ENCODE assay signal across 21 cellular contexts in the genomic region with DNA sequence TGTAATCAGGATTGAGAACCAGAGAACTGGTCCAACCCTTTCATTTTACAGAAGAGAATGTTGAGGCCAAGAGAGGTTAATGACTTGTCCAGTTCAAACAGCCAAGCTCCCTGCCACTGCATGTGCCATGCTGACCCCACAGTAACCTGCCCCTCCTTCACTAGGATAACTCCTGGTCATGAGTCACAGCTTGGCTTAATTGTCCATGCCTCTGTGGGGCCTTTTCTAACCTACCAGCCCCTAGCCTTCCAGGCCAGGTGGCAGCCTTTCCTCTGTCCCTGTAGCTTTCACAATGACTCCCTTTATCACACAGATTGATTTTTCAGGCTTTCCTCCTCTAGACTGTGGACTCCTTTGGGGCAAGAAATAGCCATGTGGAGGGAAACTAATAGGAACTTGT.
A peak's percentile ranks its signal among the peaks of the same experiment; 100 is the strongest.
DNase-seq lines count a peak whose midpoint lies in the region; ATAC-seq, FAIRE-seq and TF ChIP-seq lines count a peak whose summit lies in the region.
"Had no signal": no experiment of that assay in that cellular context is flagged by ENCODE, and none has a peak within 500 bp of the region (broad histone marks: within the 10 kb centered on the region; RNA-seq: fewer than 3 reads in every experiment).

No MANE protein-coding gene starts in this region.

- no peak overlapping the region for H2BK12ac ChIP-seq in H1 (ENCODE audit: low read depth, low read length)

- no peak overlapping the region for H3K14ac ChIP-seq in H1 (ENCODE audit: insufficient read length)

- peak overlapping the region; percentile 6 for H4K91ac ChIP-seq in H1 (replicated peaks; ENCODE audit: insufficient read length, low read length)

- intact Hi-C loops in Calu3 (cut with micrococcal nuclease; ENCODE audit: unreplicated experiment): loop anchor here (5.0 kb wide), 1 partner anchor 73 kb away; no protein-coding TSS in a partner anchor

- H3K4me3 ChIP-seq in MG63 (no peak overlapping the region), H1 (ENCODE audit: extremely low read depth in 1 of 4, insufficient read depth in 2 of 4, low read depth in 3 of 4, low read length in 4 of 4) (no peak overlapping the region)

- no peaks in the 10 kb centered on the region for H3K79me1 ChIP-seq in H1 (ENCODE audit: low read depth, low read length)

- H3K9ac ChIP-seq in H1 (replicated peaks in 1 of 4; ENCODE audit: extremely low read depth in 1 of 4, low read depth in 3 of 4, low read length in 3 of 4): no peak overlapping the region
- H3K9ac ChIP-seq: parathyroid adenoma, SK-N-SH had no signal

- POLR2A ChIA-PET in H1 (lab: Charles Lee; ENCODE audit: partially characterized antibody): interaction anchor here (1.0 to 17.2 kb wide), 5 partner anchors 8 to 70 kb away, joined by 3 to 167 read pairs (median 37); no protein-coding TSS in a partner anchor

- BruUV-seq in Calu3 (replicated peaks; lab: Mats Ljungman, UMichigan): no TSS peak

- H2AFZ ChIP-seq in H1 (ENCODE audit: low read length): no peak overlapping the region
- H2AFZ ChIP-seq: parathyroid adenoma had no signal

- ATAC-seq in activated T-helper 17 cell treated with anti-CD3 and anti-CD28 coated beads, Interleukin-2, amount 50 U/mL, for 72 hours (replicated peaks): no peak
- ATAC-seq in GM19467 (IDR thresholded peaks at IDR 0.05; ENCODE audit: unreplicated experiment) (no peak), GM21825 (IDR thresholded peaks at IDR 0.05; ENCODE audit: unreplicated experiment) (no peak)
- ATAC-seq: effector memory CD8-positive, alpha-beta T cell had no signal

- peak; percentile 57 for DNase-seq in Calu3
- peak; percentile 65 for DNase-seq in MG63
- DNase-seq in H1 (ENCODE audit: low read depth in 1 of 2, low spot score in 2 of 2): no peak
- DNase-seq in mucosa of gallbladder (ENCODE audit: low spot score): peak; percentile 26
- DNase-seq in T-helper 2 cell treated with Interferon-gamma antibody and Interleukin-4, amounts not matched to agents 5 μg/mL and 100 μg/mL, for 36 hours (ENCODE audit: low spot score): no peak
- DNase-seq: activated CD4-positive, alpha-beta T cell treated with anti-CD3 and anti-CD28 coated beads, Interleukin-2, amount 10 ng/mL, durations not matched to agents 24 days and 14 days; activated T-cell treated with anti-CD3 and anti-CD28 coated beads for 4 hours; CD8-positive, alpha-beta memory T cell; effector memory CD8-positive, alpha-beta T cell; KG1; NCI-H1417; NCI-H446 treated with DMSO at 0.1 percent for 48 hours; SK-N-SH; stimulated activated naive CD4-positive, alpha-beta T cell had no signal

- CTCF ChIA-PET in Calu3 (lab: Charles Lee) (interaction anchor here (1.2 kb wide), 1 partner anchor 41 kb away, joined by 4 read pairs; no protein-coding TSS in a partner anchor), H1 (lab: Charles Lee; ENCODE audit: partially characterized antibody) (interaction anchor here (0.6 to 1.9 kb wide), 5 partner anchors 10 to 459 kb away, joined by 3 to 7 read pairs (median 3); no protein-coding TSS in a partner anchor)

- no peaks in the 10 kb centered on the region for H3K36me3 ChIP-seq in MG63
- H3K36me3 ChIP-seq in H1 (ENCODE audit: control insufficient read depth in 2 of 4, insufficient read depth in 4 of 4, low read length in 3 of 4): peaks cover 0 to 18% (median 4%) of the 10 kb centered on the region in 4 experiments; a peak in 1 of 8 replicates

- H3K23me2 ChIP-seq in H1 (ENCODE audit: low read depth, low read length): no peaks in the 10 kb centered on the region

- no peak overlapping the region for H3K4me3 Mint-ChIP-seq in Calu3 (ENCODE audit: low read depth, unreplicated experiment)
- H3K4me3 Mint-ChIP-seq in activated T-helper 17 cell treated with anti-CD3 and anti-CD28 coated beads, Interleukin-2, amount 50 U/mL, for 72 hours: no peak overlapping the region
- H3K4me3 Mint-ChIP-seq in T-helper 2 cell treated with Interferon-gamma antibody and Interleukin-4, amounts not matched to agents 5 μg/mL and 100 μg/mL, for 36 hours: no peak overlapping the region
- H3K4me3 Mint-ChIP-seq: activated CD4-positive, alpha-beta T cell treated with anti-CD3 and anti-CD28 coated beads, Interleukin-2, amount 10 ng/mL, durations not matched to agents 24 days and 14 days; activated naive CD8-positive, alpha-beta T cell; CD8-positive, alpha-beta memory T cell; effector memory CD8-positive, alpha-beta T cell; type B pancreatic cell had no signal

- FAIRE-seq in H1 (lab: Jason Lieb, UNC): no peak
- FAIRE-seq: islet of Langerhans had no signal

- no peak overlapping the region for H2BK5ac ChIP-seq in H1 (ENCODE audit: low read depth, low read length)

- H3K4me1 ChIP-seq in H1 (replicated peaks in 1 of 4; ENCODE audit: control insufficient read depth in 3 of 4, insufficient read depth in 4 of 4, low read length in 3 of 4): peaks cover 0 to 10% (median 1%) of the 10 kb centered on the region in 4 experiments; a peak in 3 of 7 replicates
- H3K4me1 ChIP-seq: parathyroid adenoma had no signal

- H3K23ac ChIP-seq in H1 (ENCODE audit: insufficient read length): no peak overlapping the region

- H3K4ac ChIP-seq in H1 (replicated peaks; ENCODE audit: insufficient read length, low read depth, low read length): no peak overlapping the region

- TF ChIP-seq CTCF in Calu3 (IDR thresholded peaks at IDR 0.05; ENCODE audit: unreplicated experiment) (no peak), H1 (IDR thresholded peaks at IDR 0.05; ENCODE audit: control extremely low read depth in 1 of 3, insufficient read depth in 1 of 3, low read depth in 1 of 3, low read length in 3 of 3) (no peak)

- H2AK5ac ChIP-seq in H1 (ENCODE audit: low read depth, low read length): no peak overlapping the region

- H3K36me3 Mint-ChIP-seq in Calu3 (ENCODE audit: insufficient read depth, unreplicated experiment): peaks cover 6% of the 10 kb centered on the region
- no peaks in the 10 kb centered on the region for H3K36me3 Mint-ChIP-seq in activated T-helper 17 cell treated with anti-CD3 and anti-CD28 coated beads, Interleukin-2, amount 50 U/mL, for 72 hours (ENCODE audit: low read depth)
- H3K36me3 Mint-ChIP-seq in T-helper 2 cell treated with Interferon-gamma antibody and Interleukin-4, amounts not matched to agents 5 μg/mL and 100 μg/mL, for 36 hours (ENCODE audit: low read depth): no peaks in the 10 kb centered on the region
- H3K36me3 Mint-ChIP-seq: activated naive CD8-positive, alpha-beta T cell; CD8-positive, alpha-beta memory T cell; type B pancreatic cell had no signal

- H3K79me2 ChIP-seq in H1 (ENCODE audit: control insufficient read depth in 1 of 2, insufficient read depth in 2 of 2, low read length in 2 of 2): 0 out of 4 replicates have a peak, but pooled peaks cover 0 to 3% of the 10 kb centered on the region in 2 experiments
- H3K79me2 ChIP-seq: parathyroid adenoma had no signal

- H4K20me1 ChIP-seq in H1 (replicated peaks in 1 of 2; ENCODE audit: control insufficient read depth in 1 of 2, insufficient read depth in 2 of 2, low read length in 2 of 2): no peaks in the 10 kb centered on the region

- H2BK15ac ChIP-seq in H1 (ENCODE audit: low read length): peak overlapping the region; percentile 53; the same call in 1 of the 2 replicates

- no peak overlapping the region for H2BK20ac ChIP-seq in H1 (ENCODE audit: low read length)

- no peak for TF ChIP-seq EP300 in H1 (IDR thresholded peaks at IDR 0.05; ENCODE audit: borderline replicate concordance in 1 of 2, low read depth in 2 of 2, low read length in 2 of 2)

- H3K4me1 Mint-ChIP-seq in Calu3 (ENCODE audit: low read depth, unreplicated experiment): peaks cover 26% of the 10 kb centered on the region
- H3K4me1 Mint-ChIP-seq in activated T-helper 17 cell treated with anti-CD3 and anti-CD28 coated beads, Interleukin-2, amount 50 U/mL, for 72 hours: no peaks in the 10 kb centered on the region
- H3K4me1 Mint-ChIP-seq in T-helper 2 cell treated with Interferon-gamma antibody and Interleukin-4, amounts not matched to agents 5 μg/mL and 100 μg/mL, for 36 hours (ENCODE audit: low read depth): peaks cover 3% of the 10 kb centered on the region
- H3K4me1 Mint-ChIP-seq: CD8-positive, alpha-beta memory T cell had no signal

- TF ChIP-seq RAD21 in H1 (IDR thresholded peaks at IDR 0.05 in 1 of 2, conservative IDR thresholded peaks at IDR 0.05 in 1 of 2; ENCODE audit: low read depth in 2 of 2, low read length in 2 of 2): no peak

- no peaks in the 10 kb centered on the region for H3K9me3 ChIP-seq in MG63
- 0 out of 4 replicates have a peak, but pooled peaks cover 3 to 5% of the 10 kb centered on the region in 2 experiments for H3K9me3 ChIP-seq in H1 (ENCODE audit: insufficient read depth in 2 of 2, low read depth in 1 of 2, low read length in 1 of 2)
- H3K9me3 ChIP-seq: SK-N-SH had no signal

- TF ChIP-seq POLR2A in H1 (IDR thresholded peaks at IDR 0.05; ENCODE audit: control extremely low read depth in 1 of 2, low read depth in 2 of 2, low read length in 2 of 2): no peak

- no peak overlapping the region for H3K18ac ChIP-seq in H1 (ENCODE audit: extremely low read depth, low read length)

- no peak overlapping the region for H4K5ac ChIP-seq in H1 (ENCODE audit: insufficient read length, low read depth, low read length)

- no peak overlapping the region for H3K4me2 ChIP-seq in H1 (ENCODE audit: insufficient read depth in 1 of 2, low read depth in 2 of 2, low read length in 2 of 2)
- H3K4me2 ChIP-seq: SK-N-SH had no signal

- H4K8ac ChIP-seq in H1 (ENCODE audit: extremely low read depth, insufficient read depth, low read length): no peak overlapping the region

- H3K27me3 ChIP-seq in MG63 (no peaks in the 10 kb centered on the region), H1 (replicated peaks in 1 of 4; ENCODE audit: control insufficient read depth in 3 of 4, extremely low read depth in 1 of 4, insufficient read depth in 3 of 4, low read length in 3 of 4) (no peaks in the 10 kb centered on the region)

- no peaks in the 10 kb centered on the region for H3K27me3 Mint-ChIP-seq in Calu3 (ENCODE audit: unreplicated experiment)
- peaks cover 8% of the 10 kb centered on the region for H3K27me3 Mint-ChIP-seq in activated T-helper 17 cell treated with anti-CD3 and anti-CD28 coated beads, Interleukin-2, amount 50 U/mL, for 72 hours
- H3K27me3 Mint-ChIP-seq in T-helper 2 cell treated with Interferon-gamma antibody and Interleukin-4, amounts not matched to agents 5 μg/mL and 100 μg/mL, for 36 hours (ENCODE audit: low read depth): peaks cover 6% of the 10 kb centered on the region

- no peak overlapping the region for H3K56ac ChIP-seq in H1 (replicated peaks; ENCODE audit: insufficient read length, low read depth, low read length)

- peak overlapping the region; percentile 27 for H3K27ac Mint-ChIP-seq in Calu3 (ENCODE audit: unreplicated experiment)
- H3K27ac Mint-ChIP-seq in activated T-helper 17 cell treated with anti-CD3 and anti-CD28 coated beads, Interleukin-2, amount 50 U/mL, for 72 hours: no peak overlapping the region
- no peak overlapping the region for H3K27ac Mint-ChIP-seq in T-helper 2 cell treated with Interferon-gamma antibody and Interleukin-4, amounts not matched to agents 5 μg/mL and 100 μg/mL, for 36 hours
- H3K27ac Mint-ChIP-seq: activated CD4-positive, alpha-beta T cell treated with anti-CD3 and anti-CD28 coated beads, Interleukin-2, amount 10 ng/mL, durations not matched to agents 24 days and 14 days; activated naive CD8-positive, alpha-beta T cell; CD8-positive, alpha-beta memory T cell; effector memory CD8-positive, alpha-beta T cell; type B pancreatic cell had no signal

- no peaks in the 10 kb centered on the region for H3K9me3 Mint-ChIP-seq in Calu3 (ENCODE audit: low read depth, unreplicated experiment)
- H3K9me3 Mint-ChIP-seq in activated T-helper 17 cell treated with anti-CD3 and anti-CD28 coated beads, Interleukin-2, amount 50 U/mL, for 72 hours: no peaks in the 10 kb centered on the region
- no peaks in the 10 kb centered on the region for H3K9me3 Mint-ChIP-seq in T-helper 2 cell treated with Interferon-gamma antibody and Interleukin-4, amounts not matched to agents 5 μg/mL and 100 μg/mL, for 36 hours
- H3K9me3 Mint-ChIP-seq: activated CD4-positive, alpha-beta T cell treated with anti-CD3 and anti-CD28 coated beads, Interleukin-2, amount 10 ng/mL, durations not matched to agents 24 days and 14 days; CD8-positive, alpha-beta memory T cell had no signal

- H3K27ac ChIP-seq in H1 (ENCODE audit: low read depth, low read length): no peak overlapping the region
- H3K27ac ChIP-seq: parathyroid adenoma had no signal

- H2BK120ac ChIP-seq in H1 (replicated peaks; ENCODE audit: low read depth, low read length): no peak overlapping the region

Comparison
In these comparisons a context has a peak if more than half of its experiments do, and no peak if none do; other contexts are left out.
1. DNase-seq: peak in Calu3 (single experiment), MG63 (single experiment) and mucosa of gallbladder (single experiment); none in H1 (0 of 2) and T-helper 2 cell treated with Interferon-gamma antibody and Interleukin-4, amounts not matched to agents 5 μg/mL and 100 μg/mL, for 36 hours (single experiment).